Comparison of ENCODE assay signal across 1 cellular context in genomic region chr15:63487758-63488431, GRCh38.
TF ChIP-seq lines count a peak whose summit lies in the region.

No MANE protein-coding gene starts in this region.

TF ChIP-seq in K562, 482 proteins besides CTCF, POLR2A, EP300 and RAD21:
- TF ChIP-seq RBFOX2 (IDR thresholded peaks at IDR 0.05; ENCODE audit: low read depth, low read length) (peak; percentile 45; the same call in 1 of the 2 replicates), ADNP (tag; IDR thresholded peaks at IDR 0.05) (0 out of 2 replicates have a peak, but pooled peaks have one; percentile 11), CEBPB (tag; IDR thresholded peaks at IDR 0.05) (peak; percentile 65; the same call in 1 of the 2 replicates), CEBPG (CRISPR knock-in tag; IDR thresholded peaks at IDR 0.05) (peak; percentile 61; the same call in 1 of the 2 replicates), CEBPG (tag; conservative IDR thresholded peaks at IDR 0.05 in 1 of 2, IDR thresholded peaks at IDR 0.05 in 1 of 2) (peak in 1 of 2 experiments; percentile 39; a peak in 1 of 4 replicates), ZNF3 (CRISPR knock-in tag; IDR thresholded peaks at IDR 0.05) (peak; percentile 92), TRIM24 (IDR thresholded peaks at IDR 0.05) (peak in 1 of 2 experiments; percentile 49; a peak in 2 of 4 replicates), BCOR (IDR thresholded peaks at IDR 0.05) (peak; percentile 9; the same call in 1 of the 2 replicates)
